8 cellular contexts compared by ENCODE assay signal in the genomic region with DNA sequence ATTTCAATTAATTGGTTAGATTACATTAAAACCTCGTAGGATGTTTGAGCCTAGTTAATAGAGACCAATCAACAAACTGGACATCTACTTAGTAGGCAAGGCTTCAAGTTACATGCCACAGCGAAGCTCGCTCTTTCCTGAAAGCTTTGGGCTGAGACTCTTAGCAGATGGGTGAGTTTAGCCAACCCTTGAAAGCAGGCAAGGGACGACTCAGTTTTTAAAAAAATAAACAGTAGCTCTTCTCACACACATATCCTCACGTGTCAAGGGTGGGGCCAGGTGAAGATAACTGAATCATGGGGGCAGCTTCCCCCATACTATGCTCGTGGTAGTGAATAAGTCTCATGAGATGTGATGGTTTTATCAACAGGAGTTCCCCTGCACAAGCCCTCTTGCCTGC. TPM values are rescaled to one million over a fixed set of nuclear protein-coding genes. Genes with fewer than 3 reads are reported as not detected.
DNase-seq lines count a peak whose midpoint lies in the region; ATAC-seq and TF ChIP-seq lines count a peak whose summit lies in the region.

No MANE protein-coding gene starts in this region.

- peak overlapping the region; percentile 89 for H3K4me3 ChIP-seq in WERI-Rb-1 (ENCODE audit: low read depth, low read length)
- H3K4me3 ChIP-seq in iPS DF 6.9 (ENCODE audit: low read length), result peak overlapping the region; percentile 89; the same call in 1 of the 2 replicates
- H3K4me3 ChIP-seq in thoracic aorta, result peak overlapping the region; percentile 78

- no CpG with 5 or more reads among the region's 6 CpGs for WGBS in iPS DF 6.9 (ENCODE audit: insufficient coverage, insufficient read length)

- H3K36me3 Mint-ChIP-seq in activated naive CD4-positive, alpha-beta T cell treated with anti-CD3 and anti-CD28 coated beads, Interleukin-2, amount 10 ng/mL, durations not matched to agents 7 days and 5 days, result peaks cover 43% of the 10 kb centered on the region

- ATAC-seq in thoracic aorta (ENCODE audit: insufficient number of reproducible peaks, low FRiP score, low read depth), result no peak

- H3K27me3 ChIP-seq in WERI-Rb-1 (ENCODE audit: insufficient read depth, low read depth, severe bottlenecking), result no peaks in the 10 kb centered on the region
- H3K27me3 ChIP-seq in iPS DF 6.9 (ENCODE audit: control insufficient read depth, insufficient read depth, low read length), result no peaks in the 10 kb centered on the region
- no peaks in the 10 kb centered on the region for H3K27me3 ChIP-seq in thoracic aorta (replicated peaks; ENCODE audit: insufficient read depth)

- H3K36me3 ChIP-seq in WERI-Rb-1 (no peaks in the 10 kb centered on the region; the same call in 1 of the 2 replicates), iPS DF 6.9 (ENCODE audit: control insufficient read depth, insufficient read depth, low read length) (no peaks in the 10 kb centered on the region), thoracic aorta (no peaks in the 10 kb centered on the region)

- no peaks in the 10 kb centered on the region for H3K9me3 Mint-ChIP-seq in activated naive CD4-positive, alpha-beta T cell treated with anti-CD3 and anti-CD28 coated beads, Interleukin-2, amount 10 ng/mL, durations not matched to agents 7 days and 5 days

- DNase-seq in activated naive CD4-positive, alpha-beta T cell treated with anti-CD3 and anti-CD28 coated beads, Interleukin-2, amount 10 ng/mL, durations not matched to agents 7 days and 5 days, result no peak
- DNase-seq in activated naive CD4-positive, alpha-beta T cell treated with anti-CD3 and anti-CD28 coated beads, Interleukin-2, amount 50 U/mL, for 16 hours, result no peak
- DNase-seq in WERI-Rb-1 (no peak), iPS DF 6.9 (ENCODE audit: low read depth, low spot score) (no peak), thoracic aorta (ENCODE audit: low spot score) (no peak), anterior cingulate cortex (lab: John Stamatoyannopoulos, UW) (no peak), AML-193 (lab: John Stamatoyannopoulos, UW) (no peak)
- no peak for DNase-seq in stimulated activated CD4-positive, alpha-beta T cell treated with anti-CD3 and anti-CD28 coated beads, Interleukin-12 subunit alpha, Interleukin-12 subunit beta, amount 100 ng/mL, for 4 hours

- peak overlapping the region; percentile 91 for H3K4me3 Mint-ChIP-seq in activated naive CD4-positive, alpha-beta T cell treated with anti-CD3 and anti-CD28 coated beads, Interleukin-2, amount 10 ng/mL, durations not matched to agents 7 days and 5 days

- peak overlapping the region; percentile 86 for H3K27ac Mint-ChIP-seq in activated naive CD4-positive, alpha-beta T cell treated with anti-CD3 and anti-CD28 coated beads, Interleukin-2, amount 10 ng/mL, durations not matched to agents 7 days and 5 days

- CTCF ChIA-PET in activated naive CD4-positive, alpha-beta T cell treated with anti-CD3 and anti-CD28 coated beads, Interleukin-2, amount 10 ng/mL, durations not matched to agents 7 days and 5 days (lab: Charles Lee), result interaction anchor here (0.6 to 1.2 kb wide), 2 partner anchors 24 to 714 kb away, joined by 3 read pairs; no protein-coding TSS in a partner anchor

- TF ChIP-seq CTCF in WERI-Rb-1 (IDR thresholded peaks at IDR 0.05; ENCODE audit: low read depth, low read length) (no peak), thoracic aorta (IDR thresholded peaks at IDR 0.05) (no peak)

- H3K27me3 Mint-ChIP-seq in activated naive CD4-positive, alpha-beta T cell treated with anti-CD3 and anti-CD28 coated beads, Interleukin-2, amount 10 ng/mL, durations not matched to agents 7 days and 5 days, result peaks cover 5% of the 10 kb centered on the region

- H3K27ac ChIP-seq in WERI-Rb-1 (no peak overlapping the region), iPS DF 6.9 (ENCODE audit: low read length) (no peak overlapping the region), thoracic aorta (no peak overlapping the region)

- H3K9me3 ChIP-seq in WERI-Rb-1 (ENCODE audit: severe bottlenecking) (no peaks in the 10 kb centered on the region), iPS DF 6.9 (ENCODE audit: control insufficient read depth, insufficient read depth, low read length) (no peaks in the 10 kb centered on the region), thoracic aorta (no peaks in the 10 kb centered on the region)

- peaks cover 53% of the 10 kb centered on the region for H3K4me1 Mint-ChIP-seq in activated naive CD4-positive, alpha-beta T cell treated with anti-CD3 and anti-CD28 coated beads, Interleukin-2, amount 10 ng/mL, durations not matched to agents 7 days and 5 days

- H3K4me1 ChIP-seq in iPS DF 6.9 (ENCODE audit: control insufficient read depth, insufficient read depth, low read length) (no peaks in the 10 kb centered on the region), thoracic aorta (ENCODE audit: control insufficient read depth in 1 of 2, low read depth in 2 of 2) (peaks cover 6 to 15% of the 10 kb centered on the region in 2 donors)

RNA-seq across cellular contexts. Expression of a gene that starts 0.8 kb away (rescaled TPM):
- under 1 TPM in 1 of 2 donors, not detected in 1; 0.41 TPM for total RNA-seq in thoracic aorta

RNA-seq across cellular contexts. Expression of a gene that starts 40.3 kb away (rescaled TPM):
- total RNA-seq in thoracic aorta, result 100 to 1,000 TPM in 1 of 2 donors, 10 to 100 TPM in 1; 70.0 to 170 TPM
